14 cellular contexts compared by ENCODE assay signal in genomic region chr12:104454997-104455396, GRCh38. TPM values are rescaled to one million over a fixed set of nuclear protein-coding genes. Genes with fewer than 3 reads are reported as not detected.
A peak's percentile ranks its signal among the peaks of the same experiment; 100 is the strongest.
DNase-seq lines count a peak whose midpoint lies in the region; ATAC-seq, FAIRE-seq and TF ChIP-seq lines count a peak whose summit lies in the region.
"Had no signal": no experiment of that assay in that cellular context is flagged by ENCODE, and none has a peak within 500 bp of the region (broad histone marks: within the 10 kb centered on the region; RNA-seq: fewer than 3 reads in every experiment).

No MANE protein-coding gene starts in this region.

- H3K4me1 Mint-ChIP-seq in natural killer cell treated with Interleukin-12 subunit alpha and Interleukin-12 subunit beta and Interleukin-15 and Interleukin-18, amount 100 ng/mL, for 72 hours (ENCODE audit: low read depth in 2 of 2), result peaks cover 13 to 15% of the 10 kb centered on the region in 2 donors
- H3K4me1 Mint-ChIP-seq in natural killer cell, result peaks cover 26 to 39% of the 10 kb centered on the region in 2 donors

- no peaks in the 10 kb centered on the region for H3K27me3 Mint-ChIP-seq in natural killer cell treated with Interleukin-12 subunit alpha and Interleukin-12 subunit beta and Interleukin-15 and Interleukin-18, amount 100 ng/mL, for 72 hours
- peaks cover 0 to 5% of the 10 kb centered on the region in 2 donors for H3K27me3 Mint-ChIP-seq in natural killer cell (ENCODE audit: low read depth in 2 of 2)

- TF ChIP-seq CTCF in natural killer cell (IDR thresholded peaks at IDR 0.05), result no peak
- TF ChIP-seq CTCF in RWPE1 (conservative IDR thresholded peaks at IDR 0.05; ENCODE audit: low read depth), result no peak
- TF ChIP-seq CTCF in foreskin fibroblast (IDR thresholded peaks at IDR 0.05; ENCODE audit: low read depth, low read length), result no peak

- ATAC-seq in natural killer cell treated with Interleukin-12 subunit alpha and Interleukin-12 subunit beta and Interleukin-15 and Interleukin-18, amount 100 ng/mL, for 72 hours, result no peak
- ATAC-seq in natural killer cell, result no peak
- ATAC-seq: activated CD4-positive, CD25-positive, alpha-beta regulatory T cell treated with anti-CD3 and anti-CD28 coated beads, Interleukin-2, amount 50 U/mL, for 24 hours had no signal

- CTCF ChIA-PET in RWPE1 (lab: Yijun Ruan, JAX), result interaction anchor here (0.7 kb wide), 1 partner anchor 31 kb away, joined by 3 read pairs; no protein-coding TSS in a partner anchor

- POLR2A ChIA-PET in RWPE1 (lab: Yijun Ruan, JAX; ENCODE audit: low non-redundant PET), result no interaction called here

- H3K4me3 Mint-ChIP-seq in natural killer cell treated with Interleukin-12 subunit alpha and Interleukin-12 subunit beta and Interleukin-15 and Interleukin-18, amount 100 ng/mL, for 72 hours, result peak overlapping the region; percentile 99
- H3K4me3 Mint-ChIP-seq in natural killer cell, result no peak overlapping the region

- intact Hi-C loops in natural killer cell (cut with micrococcal nuclease), result no loop called here

- H3K27ac ChIP-seq in RWPE1, result peak overlapping the region; percentile 68
- H3K27ac ChIP-seq: parathyroid adenoma, thyroid gland had no signal

- no peaks in the 10 kb centered on the region for H3K9me3 Mint-ChIP-seq in natural killer cell treated with Interleukin-12 subunit alpha and Interleukin-12 subunit beta and Interleukin-15 and Interleukin-18, amount 100 ng/mL, for 72 hours
- no peaks in the 10 kb centered on the region for H3K9me3 Mint-ChIP-seq in natural killer cell
- H3K9me3 Mint-ChIP-seq: activated naive CD4-positive, alpha-beta T cell treated with anti-CD3 and anti-CD28 coated beads for 36 hours had no signal

- no peak overlapping the region for H3K4me3 ChIP-seq in foreskin fibroblast (ENCODE audit: low read depth in 1 of 2, low read length in 2 of 2)
- H3K4me3 ChIP-seq: thyroid gland had no signal

- H3K27ac Mint-ChIP-seq in natural killer cell treated with Interleukin-12 subunit alpha and Interleukin-12 subunit beta and Interleukin-15 and Interleukin-18, amount 100 ng/mL, for 72 hours, result no peak overlapping the region
- H3K27ac Mint-ChIP-seq in natural killer cell, result peak overlapping the region in 1 of 2 donors; percentile 93
- H3K27ac Mint-ChIP-seq: activated naive CD4-positive, alpha-beta T cell treated with anti-CD3 and anti-CD28 coated beads for 36 hours had no signal

- no peak for DNase-seq in natural killer cell treated with Interleukin-12 subunit alpha and Interleukin-12 subunit beta and Interleukin-15 and Interleukin-18, amount 100 ng/mL, for 72 hours (ENCODE audit: low spot score)
- DNase-seq in natural killer cell (no peak), RWPE1 (ENCODE audit: low spot score) (peak; percentile 93), foreskin fibroblast (peak; percentile 69 to 83), urothelium cell line (ENCODE audit: low spot score) (peak; percentile 63), GDM1 (lab: John Stamatoyannopoulos, UW) (no peak), DMS53 treated with DMSO at 0.1 percent for 48 hours (lab: John Stamatoyannopoulos, UW; ENCODE audit: unreplicated experiment) (no peak), DMS79 (lab: John Stamatoyannopoulos, UW) (no peak)
- DNase-seq: activated naive CD4-positive, alpha-beta T cell treated with anti-CD3 and anti-CD28 coated beads for 36 hours; effector CD4-positive, alpha-beta T cell; thyroid gland had no signal

- H3K36me3 Mint-ChIP-seq in natural killer cell treated with Interleukin-12 subunit alpha and Interleukin-12 subunit beta and Interleukin-15 and Interleukin-18, amount 100 ng/mL, for 72 hours, result peaks cover 12% of the 10 kb centered on the region
- H3K36me3 Mint-ChIP-seq in natural killer cell, result no peaks in the 10 kb centered on the region

- FAIRE-seq in urothelium cell line (lab: Jason Lieb, UNC), result no peak
- FAIRE-seq: islet of Langerhans had no signal

RNA-seq across cellular contexts. Expression of gene CHST11, which starts 1.8 kb away (rescaled TPM):
- total RNA-seq in natural killer cell treated with Interleukin-12 subunit alpha and Interleukin-12 subunit beta and Interleukin-15 and Interleukin-18, amount 100 ng/mL, for 72 hours, result 100 to 1,000 TPM; 195 to 374 TPM
- total RNA-seq in natural killer cell, result 100 to 1,000 TPM in 1 of 3 donors, 10 to 100 TPM in 2; 85.3 to 118 (median 96.1) TPM

Comparison
In these comparisons a context has a peak if more than half of its experiments do, and no peak if none do; other contexts are left out.
1. DNase-seq: peak in RWPE1 (single experiment), foreskin fibroblast (2 of 2) and urothelium cell line (single experiment); none in natural killer cell treated with Interleukin-12 subunit alpha and Interleukin-12 subunit beta and Interleukin-15 and Interleukin-18, amount 100 ng/mL, for 72 hours (single experiment), natural killer cell (single experiment), GDM1 (single experiment), DMS53 treated with DMSO at 0.1 percent for 48 hours (single experiment) and DMS79 (single experiment).